In the genomic region with DNA sequence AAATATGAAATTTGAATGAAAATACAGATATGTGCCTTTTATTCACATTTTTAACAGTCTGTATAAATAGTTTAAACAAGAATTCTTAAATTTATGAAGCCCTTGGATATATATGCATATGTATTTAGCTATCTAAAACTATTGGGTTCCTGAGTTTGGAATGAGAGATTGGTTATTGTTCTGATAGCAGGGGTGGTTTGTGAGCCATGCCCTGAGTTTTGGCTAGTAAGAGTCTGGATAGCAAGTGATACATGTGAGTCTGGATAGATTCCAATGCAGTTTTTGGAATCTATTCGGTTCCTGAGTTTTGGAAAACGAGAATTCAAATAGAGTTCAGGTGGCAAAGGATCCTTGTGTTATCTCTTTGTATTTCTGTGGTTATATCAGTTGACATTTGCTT, we compare ENCODE assay signal across 9 cellular contexts. TPM values are rescaled to one million over a fixed set of nuclear protein-coding genes. Genes with fewer than 3 reads are reported as not detected.
A peak's percentile ranks its signal among the peaks of the same experiment; 100 is the strongest.
DNase-seq lines count a peak whose midpoint lies in the region; ATAC-seq and TF ChIP-seq lines count a peak whose summit lies in the region.
"Had no signal": no experiment of that assay in that cellular context is flagged by ENCODE, and none has a peak within 500 bp of the region (broad histone marks: within the 10 kb centered on the region; RNA-seq: fewer than 3 reads in every experiment).

No MANE protein-coding gene starts in this region.

- peaks cover 4% of the 10 kb centered on the region for H3K9me3 Mint-ChIP-seq in neural progenitor cell

- ATAC-seq in GM18498 (IDR thresholded peaks at IDR 0.05; ENCODE audit: unreplicated experiment) (no peak), HG03520 (IDR thresholded peaks at IDR 0.05; ENCODE audit: unreplicated experiment) (no peak)

- peak overlapping the region; percentile 73 for H3K4me3 ChIP-seq in neural progenitor cell

- DNase-seq in DMS 273 treated with DMSO at 0.1 percent for 48 hours (lab: John Stamatoyannopoulos, UW) (peak; percentile 12), NCI-H69 (lab: John Stamatoyannopoulos, UW) (peak; percentile 37), dermis blood vessel endothelial cell (peak; percentile 11), neural progenitor cell (ENCODE audit: low spot score) (no peak), hippocampal formation (lab: John Stamatoyannopoulos, UW) (no peak), NCI-H1436 (lab: John Stamatoyannopoulos, UW) (no peak)
- DNase-seq: occipital lobe had no signal

- peak overlapping the region; percentile 99 for H3K4me2 ChIP-seq in neural progenitor cell

- no peak overlapping the region for H3K27ac Mint-ChIP-seq in neural progenitor cell

- H3K27me3 ChIP-seq in neural progenitor cell: no peaks in the 10 kb centered on the region

- no peak overlapping the region for H3K27ac ChIP-seq in neural progenitor cell

- no peak for TF ChIP-seq CTCF in neural progenitor cell (IDR thresholded peaks at IDR 0.05)

- no peak overlapping the region for H2AFZ ChIP-seq in neural progenitor cell (replicated peaks)

- H3K4me1 Mint-ChIP-seq in neural progenitor cell: peaks cover 40% of the 10 kb centered on the region

- no peaks in the 10 kb centered on the region for H3K36me3 ChIP-seq in neural progenitor cell

- peaks cover 25% of the 10 kb centered on the region for H4K20me1 ChIP-seq in neural progenitor cell (ENCODE audit: low read depth)

- H3K9ac ChIP-seq in neural progenitor cell: no peak overlapping the region

- no peaks in the 10 kb centered on the region for H3K9me3 ChIP-seq in neural progenitor cell (ENCODE audit: low read depth)

- no peaks in the 10 kb centered on the region for H3K36me3 Mint-ChIP-seq in neural progenitor cell

- H3K79me2 ChIP-seq in neural progenitor cell (ENCODE audit: low read depth): peaks cover 90% of the 10 kb centered on the region

- H3F3A ChIP-seq in neural progenitor cell (ENCODE audit: low read depth): peaks cover 22% of the 10 kb centered on the region

- peak overlapping the region; percentile 77 for H3K4me3 Mint-ChIP-seq in neural progenitor cell

- peaks cover 38% of the 10 kb centered on the region for H3K4me1 ChIP-seq in neural progenitor cell

- H3K27me3 Mint-ChIP-seq in neural progenitor cell (ENCODE audit: insufficient read depth, low read depth): peaks cover 2% of the 10 kb centered on the region

RNA-seq across cellular contexts. Expression of a gene that starts 2.8 kb away (rescaled TPM):
- total RNA-seq in dermis blood vessel endothelial cell (51.4 and 58.8 TPM in 2 replicates), neural progenitor cell (ENCODE audit: low replicate concordance) (20.0 and 28.6 TPM in 2 replicates)

Comparison
In these comparisons a context has a peak if more than half of its experiments do, and no peak if none do; other contexts are left out.
1. DNase-seq: peak in DMS 273 treated with DMSO at 0.1 percent for 48 hours (single experiment), NCI-H69 (single experiment) and dermis blood vessel endothelial cell (single experiment); none in neural progenitor cell (single experiment), hippocampal formation (0 of 2) and NCI-H1436 (single experiment).